21 cellular contexts compared by ENCODE assay signal in genomic region chrX:130714135-130714534, GRCh38.
"Had no signal": no experiment of that assay in that cellular context is flagged by ENCODE, and none has a peak within 500 bp of the region (broad histone marks: within the 10 kb centered on the region; RNA-seq: fewer than 3 reads in every experiment).

No MANE protein-coding gene starts in this region.

- H3K27me3 ChIP-seq: right atrium auricular region, tibial artery, upper lobe of left lung, uterus had no signal

- H3K4me1 ChIP-seq: right atrium auricular region, upper lobe of left lung, uterus had no signal

- H3K9me3 ChIP-seq: right atrium auricular region, tibial artery, upper lobe of left lung, uterus had no signal

- H3K4me3 ChIP-seq: dorsolateral prefrontal cortex, right atrium auricular region, tibial artery, upper lobe of left lung, uterus had no signal

- H3K36me3 ChIP-seq: right atrium auricular region, tibial artery, upper lobe of left lung, uterus had no signal

- H3K27ac ChIP-seq: dorsolateral prefrontal cortex, right atrium auricular region, tibial artery, upper lobe of left lung, uterus had no signal

- ATAC-seq: esophagus mucosa; left ventricle myocardium superior; naive thymus-derived CD4-positive, alpha-beta T cell; stimulated activated effector memory CD8-positive, alpha-beta T cell treated with anti-CD3 and anti-CD28 coated beads, Interleukin-12 subunit alpha, Interleukin-12 subunit beta, amount 100 ng/mL, for 72 hours; stimulated activated naive CD8-positive, alpha-beta T cell treated with anti-CD3 and anti-CD28 coated beads, Interleukin-15, Interleukin-2, amounts not matched to agents 100 U/mL and 50 U/mL, for 24 hours had no signal

- FAIRE-seq: endometrium, frontal cortex, keratinocyte had no signal

- DNase-seq: cortex of kidney; dorsolateral prefrontal cortex; effector CD8-positive, alpha-beta T cell; immature natural killer cell; left ventricle myocardium superior; mesendoderm; naive thymus-derived CD4-positive, alpha-beta T cell; nephron progenitor cell; posterior cingulate gyrus; stimulated activated CD4-positive, alpha-beta T cell treated with anti-CD3 and anti-CD28 coated beads, Interleukin-4, amount 100 ng/mL, for 1 hour; stimulated activated CD8-positive, alpha-beta memory T cell treated with anti-CD3 and anti-CD28 coated beads, Interleukin-4, amount 100 ng/mL, for 48 hours; stimulated activated naive CD8-positive, alpha-beta T cell treated with anti-CD3 and anti-CD28 coated beads, Interleukin-15, Interleukin-2, amounts not matched to agents 100 U/mL and 50 U/mL, for 24 hours; tibial artery; upper lobe of left lung; uterus had no signal
